In the genomic region with DNA sequence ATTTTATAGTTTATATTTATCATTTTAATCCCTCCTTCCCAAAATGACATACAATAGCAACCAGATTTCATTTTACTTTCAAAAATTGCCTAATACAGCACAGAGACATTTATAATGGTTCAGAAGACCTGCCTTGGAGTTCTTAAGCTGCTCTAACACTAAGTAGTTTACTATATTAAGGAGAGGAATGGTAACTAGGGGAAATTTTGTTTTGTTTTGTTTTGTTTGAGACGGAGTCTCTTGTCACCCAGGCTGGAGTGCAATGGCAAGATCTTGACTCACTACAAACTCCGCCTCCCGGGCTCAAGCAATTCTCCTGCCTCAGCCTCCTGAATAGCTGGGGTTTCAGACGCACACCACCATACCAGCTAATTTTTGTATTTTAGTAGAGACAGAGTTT, we compare ENCODE assay signal across 21 cellular contexts. TPM values are rescaled to one million over a fixed set of nuclear protein-coding genes. Genes with fewer than 3 reads are reported as not detected.
A peak's percentile ranks its signal among the peaks of the same experiment; 100 is the strongest.
DNase-seq lines count a peak whose midpoint lies in the region; ATAC-seq, FAIRE-seq and TF ChIP-seq lines count a peak whose summit lies in the region.
"Had no signal": no experiment of that assay in that cellular context is flagged by ENCODE, and none has a peak within 500 bp of the region (broad histone marks: within the 10 kb centered on the region; RNA-seq: fewer than 3 reads in every experiment).

No MANE protein-coding gene starts in this region.

- POLR2A ChIA-PET in K562 (lab: Yijun Ruan, JAX) = no interaction called here

- H3K9me3 ChIP-seq in GM23248 (ENCODE audit: low read depth) (no peaks in the 10 kb centered on the region), K562 (replicated peaks; ENCODE audit: control insufficient read depth, insufficient read depth, low read depth, low read length) (no peaks in the 10 kb centered on the region), trophoblast cell (ENCODE audit: insufficient read depth, low read depth, low read length) (no peaks in the 10 kb centered on the region)
- H3K9me3 ChIP-seq: A549; BLaER1 treated with 17β-estradiol and CSF1 and Interleukin-3, amounts not matched to agents 10 nM and 100 nM; Caco-2 had no signal

- H3K36me3 ChIP-seq in GM23248 (ENCODE audit: low read depth) (no peaks in the 10 kb centered on the region), K562 (ENCODE audit: control insufficient read depth, insufficient read depth, low read length) (no peaks in the 10 kb centered on the region), trophoblast cell (ENCODE audit: control insufficient read depth in 1 of 2, insufficient read depth in 2 of 2, low read length in 2 of 2) (no peaks in the 10 kb centered on the region)
- H3K36me3 ChIP-seq: BLaER1 treated with 17β-estradiol and CSF1 and Interleukin-3, amounts not matched to agents 10 nM and 100 nM had no signal

- no peaks in the 10 kb centered on the region for H3K9me1 ChIP-seq in K562 (ENCODE audit: control insufficient read depth, insufficient read depth, low read length)

- H4K91ac ChIP-seq in trophoblast cell (ENCODE audit: low read depth, low read length) = no peak overlapping the region

- CTCF ChIA-PET in K562 (lab: Yijun Ruan, JAX; ENCODE audit: low intra/inter-chr PET ratio) = no interaction called here

- H3K18ac ChIP-seq in trophoblast cell (ENCODE audit: low read length) = no peak overlapping the region

- H3K23ac ChIP-seq in trophoblast cell (ENCODE audit: low read length) = no peak overlapping the region

- H3K27me3 ChIP-seq in GM23248 (replicated peaks; ENCODE audit: insufficient read depth) (no peaks in the 10 kb centered on the region), K562 (ENCODE audit: control insufficient read depth in 2 of 2, insufficient read depth in 2 of 2, low read length in 2 of 2) (peaks cover 2 to 4% of the 10 kb centered on the region in 2 experiments; a peak in 3 of 5 replicates), trophoblast cell (ENCODE audit: insufficient read depth, low read length) (no peaks in the 10 kb centered on the region)
- H3K27me3 ChIP-seq: BLaER1 treated with 17β-estradiol and CSF1 and Interleukin-3, amounts not matched to agents 10 nM and 100 nM had no signal

- H3K4me2 ChIP-seq in GM23248 (ENCODE audit: unreplicated experiment) = no peak overlapping the region
- no peak overlapping the region for H3K4me2 ChIP-seq in K562 (ENCODE audit: insufficient read depth, low read length)
- H3K4me2 ChIP-seq in trophoblast cell (ENCODE audit: low read length) = no peak overlapping the region
- H3K4me2 ChIP-seq: A549; BLaER1 treated with 17β-estradiol and CSF1 and Interleukin-3, amounts not matched to agents 10 nM and 100 nM had no signal

- H3K79me2 ChIP-seq in GM23248 (ENCODE audit: insufficient read depth) (no peaks in the 10 kb centered on the region), K562 (ENCODE audit: control insufficient read depth, insufficient read depth, low read length) (no peaks in the 10 kb centered on the region), trophoblast cell (ENCODE audit: control insufficient read depth, insufficient read depth, low read length, poor library complexity) (no peaks in the 10 kb centered on the region)

- no peak overlapping the region for H4K12ac ChIP-seq in trophoblast cell (ENCODE audit: low read depth, low read length)

- H3K4me1 ChIP-seq in GM23248 (ENCODE audit: insufficient read depth) (no peaks in the 10 kb centered on the region), K562 (replicated peaks in 1 of 2; ENCODE audit: control insufficient read depth in 2 of 2, insufficient read depth in 2 of 2, low read length in 2 of 2) (no peaks in the 10 kb centered on the region), trophoblast cell (ENCODE audit: control insufficient read depth in 1 of 2, insufficient read depth in 2 of 2, low read length in 2 of 2) (no peaks in the 10 kb centered on the region)
- H3K4me1 ChIP-seq: A549; BLaER1 treated with 17β-estradiol and CSF1 and Interleukin-3, amounts not matched to agents 10 nM and 100 nM had no signal

- WGBS in GM23248 (ENCODE audit: low coverage in 1 of 2, low lambda C conversion rate in 2 of 2, missing lambda C conversion rate in 2 of 2), 2 experiments = 52 to 55% methylated on average over 4 of the region's 4 CpGs
- WGBS in K562 (ENCODE audit: insufficient coverage, low coverage, missing lambda C conversion rate) = 4% methylated on average over 4 of the region's 4 CpGs
- no CpG with 5 or more reads among the region's 4 CpGs for WGBS in trophoblast cell (ENCODE audit: extremely low coverage, insufficient coverage, insufficient read length)

- no peak for TF ChIP-seq RAD21 in K562 (CRISPR knock-in tag; conservative IDR thresholded peaks at IDR 0.05 in 1 of 2, IDR thresholded peaks at IDR 0.05 in 1 of 2)

- BruUV-seq in K562 (replicated peaks; lab: Mats Ljungman, UMichigan) = no TSS peak

- H3K27ac ChIP-seq in GM23248 (no peak overlapping the region), K562 (ENCODE audit: extremely low read depth, low read depth, low read length) (no peak overlapping the region), trophoblast cell (ENCODE audit: low read depth, low read length) (no peak overlapping the region)
- H3K27ac ChIP-seq: 22Rv1; A549; BLaER1 treated with 17β-estradiol and CSF1 and Interleukin-3, amounts not matched to agents 10 nM and 100 nM; C4-2B had no signal

- intact Hi-C loops in K562 (cut with micrococcal nuclease) = no loop called here

- H3K4me3 ChIP-seq in GM23248 (no peak overlapping the region), K562 (no peak overlapping the region), trophoblast cell (ENCODE audit: low read depth, low read length) (no peak overlapping the region)
- H3K4me3 ChIP-seq: A549; BLaER1 treated with 17β-estradiol and CSF1 and Interleukin-3, amounts not matched to agents 10 nM and 100 nM had no signal

- no peak overlapping the region for H3K9ac ChIP-seq in GM23248
- no peak overlapping the region for H3K9ac ChIP-seq in K562 (ENCODE audit: insufficient read depth in 1 of 2, low read depth in 2 of 2, low read length in 2 of 2)
- H3K9ac ChIP-seq in trophoblast cell (ENCODE audit: low read length) = no peak overlapping the region
- H3K9ac ChIP-seq: BLaER1 treated with 17β-estradiol and CSF1 and Interleukin-3, amounts not matched to agents 10 nM and 100 nM had no signal

- FAIRE-seq in K562 (lab: Jason Lieb, UNC) = no peak
- FAIRE-seq: A549, D721Med, G401.6, GM12891 had no signal

- H2AFZ ChIP-seq in GM23248 = no peak overlapping the region
- H2AFZ ChIP-seq in K562 (ENCODE audit: low read depth, low read length) = no peak overlapping the region
- no peak overlapping the region for H2AFZ ChIP-seq in trophoblast cell (ENCODE audit: insufficient read depth, low read length, poor library complexity)

- H2BK5ac ChIP-seq in trophoblast cell (ENCODE audit: low read depth, low read length, poor library complexity) = no peak overlapping the region

- no peaks in the 10 kb centered on the region for H4K20me1 ChIP-seq in GM23248 (ENCODE audit: insufficient read depth)
- no peaks in the 10 kb centered on the region for H4K20me1 ChIP-seq in K562 (replicated peaks; ENCODE audit: control insufficient read depth, insufficient read depth, low read length)
- H4K20me1 ChIP-seq: BLaER1 treated with 17β-estradiol and CSF1 and Interleukin-3, amounts not matched to agents 10 nM and 100 nM had no signal

- H3F3A ChIP-seq in GM23248 (ENCODE audit: insufficient read depth) = no peaks in the 10 kb centered on the region

- H2BK12ac ChIP-seq in trophoblast cell (ENCODE audit: low read length) = no peak overlapping the region

- no peak overlapping the region for H2AK5ac ChIP-seq in trophoblast cell (ENCODE audit: low read length)

- no peak overlapping the region for H3K4ac ChIP-seq in trophoblast cell (ENCODE audit: low read depth, low read length)

- H2BK120ac ChIP-seq in trophoblast cell (ENCODE audit: insufficient read depth, low read length, poor library complexity) = no peak overlapping the region

- ATAC-seq in K562 = no peak
- ATAC-seq in SK-N-SH treated with all-trans-retinoic acid at 6 μM for 48 hours = no peak
- ATAC-seq: A549; CD8-positive, alpha-beta T cell had no signal

- no peak overlapping the region for H3K14ac ChIP-seq in trophoblast cell (ENCODE audit: low read length)

- DNase-seq in GM23248 = peak; percentile 18
- DNase-seq in K562 (ENCODE audit: extremely low read depth in 1 of 4, low spot score in 3 of 4) = no peak
- peak; percentile 23 to 57 for DNase-seq in trophoblast cell
- no peak for DNase-seq in NCI-H1417 treated with DMSO at 0.1 percent for 48 hours (lab: John Stamatoyannopoulos, UW)
- no peak for DNase-seq in NCI-H187 treated with DMSO at 0.1 percent for 48 hours (lab: John Stamatoyannopoulos, UW)
- DNase-seq: AML-193; Caco-2; Calu3; CD4-positive, alpha-beta T cell; CD8-positive, alpha-beta T cell; DMS79 treated with DMSO at 0.1 percent for 48 hours; GF-D8 had no signal

- no peak for TF ChIP-seq CTCF in K562 (IDR thresholded peaks at IDR 0.05 in 2 of 3, conservative IDR thresholded peaks at IDR 0.05 in 1 of 3; ENCODE audit: insufficient read depth in 2 of 3, low read depth in 1 of 3, low read length in 3 of 3)

- no peaks in the 10 kb centered on the region for H3K9me2 ChIP-seq in GM23248 (ENCODE audit: insufficient read depth)

- in situ Hi-C loops in GM23248 (cut with MboI) = no loop called here
- in situ Hi-C loops in K562 (cut with MboI) = no loop called here

- no peak for TF ChIP-seq POLR2A in K562 (conservative IDR thresholded peaks at IDR 0.05)

- no peak for TF ChIP-seq EP300 in K562 (IDR thresholded peaks at IDR 0.05; ENCODE audit: low read length)

- H3K79me1 ChIP-seq in trophoblast cell (ENCODE audit: low read length) = no peaks in the 10 kb centered on the region

- no peak overlapping the region for H4K8ac ChIP-seq in trophoblast cell (ENCODE audit: low read depth, low read length)

RNA-seq across cellular contexts. Expression of a gene that starts 22.8 kb away (rescaled TPM):
- 68.6 and 80.7 TPM in 2 replicates for total RNA-seq in GM23248 (2014; rRNA removed; shearing (Covaris generic))
- polyA plus RNA-seq in GM23248 (2016; fragmentation: Nextera tagmentation; extraction: Ambion mirVana) (61.8 and 63.0 TPM in 2 replicates), K562 (2011; rRNA removed) (29.4 and 38.5 TPM in 2 replicates), K562 (2014; fragmentation: Illumina TruSeq; extraction: Trizol) (39.4 and 41.9 TPM in 2 replicates), K562 (2014; fragmentation: Nextera tagmentation; extraction: Ambion mirVana) (10 to 100 TPM in 1 of 2 experiments, 1 to 10 TPM in 1; 8.4 to 10.9 TPM), K562 (2014; rRNA removed) (35.1 and 40.4 TPM in 2 replicates)
- 23.2 and 44.5 TPM in 2 replicates for total RNA-seq in K562 (2011; cell fraction: chromatin; rRNA removed; ENCODE audit: low replicate concordance)
- total RNA-seq in K562 (2011; cell fraction: nucleolus; rRNA removed) = 9.7 and 10.7 TPM in 2 replicates
- total RNA-seq in K562 (2011; cell fraction: nucleoplasm; rRNA removed) = 22.4 and 32.1 TPM in 2 replicates
- total RNA-seq in K562 (2014; rRNA removed) (50.0 and 63.4 TPM in 2 replicates), K562 (2014; rRNA removed; fragmentation: Illumina TruSeq; extraction: Trizol) (42.4 and 47.6 TPM in 2 replicates), K562 (2015; rRNA removed; fragmentation: Illumina TruSeq; extraction: Trizol) (37.1 and 37.6 TPM in 2 replicates), K562 (2021) (44.3 and 44.9 TPM in 2 replicates)
- polyA plus RNA-seq in K562 (2011; cell fraction: cytosol; rRNA removed) = 15.9 and 22.9 TPM in 2 replicates
- polyA plus RNA-seq in K562 (2011; cell fraction: nucleus; rRNA removed) = 16.3 and 24.7 TPM in 2 replicates
- 29.2 and 45.8 TPM in 2 replicates for polyA plus RNA-seq in K562 (2012)
- 50.5 and 51.7 TPM in 2 replicates for polyA minus RNA-seq in K562 (2011; rRNA and poly(A)+ RNA removed)
- polyA minus RNA-seq in K562 (2011; cell fraction: cytosol; rRNA and poly(A)+ RNA removed) = 24.1 and 24.2 TPM in 2 replicates
- polyA minus RNA-seq in K562 (2011; cell fraction: nucleus; rRNA and poly(A)+ RNA removed) = 29.4 and 46.7 TPM in 2 replicates
- polyA plus RNA-seq in trophoblast cell (2013) = 48.0 and 50.1 TPM in 2 replicates

RNA-seq across cellular contexts. Expression of a gene that starts 23.9 kb away (rescaled TPM):
- total RNA-seq in GM23248 (2014; rRNA removed; shearing (Covaris generic)) = under 0.01 and 0.22 TPM in 2 replicates
- 0.23 and 0.61 TPM in 2 replicates for polyA plus RNA-seq in GM23248 (2016; fragmentation: Nextera tagmentation; extraction: Ambion mirVana)
- total RNA-seq in K562 (2011; cell fraction: chromatin; rRNA removed; ENCODE audit: low replicate concordance) = not detected in 2 replicates
- 0.53 TPM in 1 of 2 replicates, not detected in the other for total RNA-seq in K562 (2011; cell fraction: nucleolus; rRNA removed)
- total RNA-seq in K562 (2011; cell fraction: nucleoplasm; rRNA removed) = not detected in 2 replicates
- not detected in 2 replicates for total RNA-seq in K562 (2014; rRNA removed)
- total RNA-seq in K562 (2014; rRNA removed; fragmentation: Illumina TruSeq; extraction: Trizol) = not detected in 2 replicates
- total RNA-seq in K562 (2015; rRNA removed; fragmentation: Illumina TruSeq; extraction: Trizol) = not detected in 2 replicates
- total RNA-seq in K562 (2021) = not detected in 2 replicates
- 0.06 TPM in 1 of 2 replicates, not detected in the other for polyA plus RNA-seq in K562 (2011; rRNA removed)
- not detected in 2 replicates for polyA plus RNA-seq in K562 (2011; cell fraction: cytosol; rRNA removed)
- 0.27 TPM in 1 of 2 replicates, not detected in the other for polyA plus RNA-seq in K562 (2011; cell fraction: nucleus; rRNA removed)
- polyA plus RNA-seq in K562 (2012) = 0.24 TPM in 1 of 2 replicates, not detected in the other
- not detected in 2 replicates for polyA plus RNA-seq in K562 (2014; fragmentation: Illumina TruSeq; extraction: Trizol)
- not detected for polyA plus RNA-seq in K562 (2014; fragmentation: Nextera tagmentation; extraction: Ambion mirVana)
- not detected in 2 replicates for polyA plus RNA-seq in K562 (2014; rRNA removed)
- polyA minus RNA-seq in K562 (2011; rRNA and poly(A)+ RNA removed) = 0.15 and 0.28 TPM in 2 replicates
- not detected in 2 replicates for polyA minus RNA-seq in K562 (2011; cell fraction: cytosol; rRNA and poly(A)+ RNA removed)
- not detected in 2 replicates for polyA minus RNA-seq in K562 (2011; cell fraction: nucleus; rRNA and poly(A)+ RNA removed)
- polyA plus RNA-seq in trophoblast cell (2013) = 0.14 and 0.18 TPM in 2 replicates
- total RNA-seq: A172; CD4-positive, alpha-beta T cell; CD8-positive, alpha-beta T cell had no signal

Comparison
In these comparisons a context has a peak if more than half of its experiments do, and no peak if none do; other contexts are left out.
1. DNase-seq: peak in GM23248 (single experiment) and trophoblast cell (2 of 2); none in K562 (0 of 4), NCI-H1417 treated with DMSO at 0.1 percent for 48 hours (single experiment) and NCI-H187 treated with DMSO at 0.1 percent for 48 hours (single experiment).